Comparison of ENCODE assay signal across 9 cellular contexts in the genomic region with DNA sequence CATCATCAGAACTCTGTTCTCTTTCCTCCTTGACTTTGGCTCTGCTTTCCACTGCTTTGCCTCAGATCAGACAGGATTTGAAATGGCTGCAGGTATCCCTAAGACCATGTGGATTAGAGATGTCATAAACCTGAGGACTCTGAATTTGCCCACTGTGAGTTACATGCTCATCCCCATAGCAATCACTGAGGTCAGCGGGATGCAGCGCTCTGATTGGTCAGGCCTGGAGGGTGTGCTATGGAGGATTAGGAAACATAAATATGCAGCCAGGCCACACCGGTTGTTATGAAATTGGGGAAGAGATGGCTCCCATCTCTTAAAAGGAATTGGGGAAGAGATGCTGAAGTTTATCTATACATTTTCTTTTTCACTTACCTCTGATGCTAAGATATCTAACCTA.
DNase-seq lines count a peak whose midpoint lies in the region; ATAC-seq and TF ChIP-seq lines count a peak whose summit lies in the region.
"Had no signal": no experiment of that assay in that cellular context is flagged by ENCODE, and none has a peak within 500 bp of the region (broad histone marks: within the 10 kb centered on the region; RNA-seq: fewer than 3 reads in every experiment).

No MANE protein-coding gene starts in this region.

- no peak overlapping the region for H2AFZ ChIP-seq in Karpas-422 (ENCODE audit: low read length)

- 64 to 85% methylated on average over 2 to 3 of the region's 3 CpGs for WGBS in gastroesophageal sphincter (ENCODE audit: low coverage in 1 of 2), 2 donors

- H3K4me1 Mint-ChIP-seq in activated CD4-positive, alpha-beta T cell treated with anti-CD3 and anti-CD28 coated beads, Interleukin-2, amount 10 ng/mL, durations not matched to agents 7 days and 5 days = no peaks in the 10 kb centered on the region
- H3K4me1 Mint-ChIP-seq: activated naive CD4-positive, alpha-beta T cell treated with anti-CD3 and anti-CD28 coated beads, Interleukin-2, amount 50 U/mL, for 24 hours had no signal

- no peaks in the 10 kb centered on the region for H3K9me3 Mint-ChIP-seq in activated CD4-positive, alpha-beta T cell treated with anti-CD3 and anti-CD28 coated beads, Interleukin-2, amount 10 ng/mL, durations not matched to agents 7 days and 5 days
- H3K9me3 Mint-ChIP-seq: activated naive CD4-positive, alpha-beta T cell treated with anti-CD3 and anti-CD28 coated beads, Interleukin-2, amount 50 U/mL, for 24 hours had no signal

- ATAC-seq in gastroesophageal sphincter = peak; percentile 86

- no peaks in the 10 kb centered on the region for H3K36me3 Mint-ChIP-seq in activated CD4-positive, alpha-beta T cell treated with anti-CD3 and anti-CD28 coated beads, Interleukin-2, amount 10 ng/mL, durations not matched to agents 7 days and 5 days (ENCODE audit: low read depth)
- H3K36me3 Mint-ChIP-seq: activated naive CD4-positive, alpha-beta T cell treated with anti-CD3 and anti-CD28 coated beads, Interleukin-2, amount 50 U/mL, for 24 hours had no signal

- H3K27ac ChIP-seq in Karpas-422 (ENCODE audit: low read length) (no peak overlapping the region), gastroesophageal sphincter (no peak overlapping the region)

- H3K4me2 ChIP-seq in Karpas-422 (ENCODE audit: low read depth, low read length, poor library complexity, severe bottlenecking) = no peak overlapping the region

- H3K27me3 ChIP-seq in Karpas-422 (ENCODE audit: low read length) = no peaks in the 10 kb centered on the region
- H3K27me3 ChIP-seq in gastroesophageal sphincter = no peaks in the 10 kb centered on the region

- no peak for TF ChIP-seq POLR2A in gastroesophageal sphincter (IDR thresholded peaks at IDR 0.05)

- H3K4me3 ChIP-seq in Karpas-422 (ENCODE audit: low read length) (no peak overlapping the region), gastroesophageal sphincter (no peak overlapping the region)

- H3K4me3 Mint-ChIP-seq in activated CD4-positive, alpha-beta T cell treated with anti-CD3 and anti-CD28 coated beads, Interleukin-2, amount 10 ng/mL, durations not matched to agents 7 days and 5 days = no peak overlapping the region
- H3K4me3 Mint-ChIP-seq: activated naive CD4-positive, alpha-beta T cell treated with anti-CD3 and anti-CD28 coated beads, Interleukin-2, amount 50 U/mL, for 24 hours had no signal

- CTCF ChIA-PET in activated CD4-positive, alpha-beta T cell treated with anti-CD3 and anti-CD28 coated beads, Interleukin-2, amount 10 ng/mL, durations not matched to agents 7 days and 5 days (lab: Charles Lee) = no interaction called here

- H3K9ac ChIP-seq in Karpas-422 (ENCODE audit: low read length) = no peak overlapping the region

- H3K36me3 ChIP-seq in Karpas-422 (ENCODE audit: insufficient read depth, low read length) (no peaks in the 10 kb centered on the region), gastroesophageal sphincter (no peaks in the 10 kb centered on the region)

- peak; percentile 10 for DNase-seq in activated T-cell treated with anti-CD3 and anti-CD28 coated beads for 24 hours (ENCODE audit: low read depth)
- no peak for DNase-seq in activated T-cell treated with anti-CD3 and anti-CD28 coated beads for 4 hours
- peak; percentile 62 for DNase-seq in HCEC 1CT
- DNase-seq in Karpas-422 = peak; percentile 90
- peak; percentile 8 for DNase-seq in activated CD4-positive, alpha-beta T cell treated with anti-CD3 and anti-CD28 coated beads, Interleukin-2, amount 10 ng/mL, durations not matched to agents 7 days and 5 days
- peak; percentile 23 for DNase-seq in stimulated activated CD4-positive, alpha-beta T cell treated with anti-CD3 and anti-CD28 coated beads, Interleukin-15, amount 100 ng/mL, for 24 hours
- no peak for DNase-seq in epidermal melanocyte (ENCODE audit: insufficient read length, low spot score)

- POLR2A ChIA-PET in activated CD4-positive, alpha-beta T cell treated with anti-CD3 and anti-CD28 coated beads, Interleukin-2, amount 10 ng/mL, durations not matched to agents 7 days and 5 days (lab: Charles Lee) = no interaction called here

- no peak for TF ChIP-seq EP300 in gastroesophageal sphincter (IDR thresholded peaks at IDR 0.05)

- peaks cover 4% of the 10 kb centered on the region for H3K27me3 Mint-ChIP-seq in activated CD4-positive, alpha-beta T cell treated with anti-CD3 and anti-CD28 coated beads, Interleukin-2, amount 10 ng/mL, durations not matched to agents 7 days and 5 days

- H3K9me2 ChIP-seq in Karpas-422 (replicated peaks; ENCODE audit: insufficient read depth, low read length) = no peaks in the 10 kb centered on the region

- H3K9me3 ChIP-seq in Karpas-422 (ENCODE audit: low read length) (no peaks in the 10 kb centered on the region), gastroesophageal sphincter (no peaks in the 10 kb centered on the region)

- no peak overlapping the region for H3K27ac Mint-ChIP-seq in activated CD4-positive, alpha-beta T cell treated with anti-CD3 and anti-CD28 coated beads, Interleukin-2, amount 10 ng/mL, durations not matched to agents 7 days and 5 days
- H3K27ac Mint-ChIP-seq: activated naive CD4-positive, alpha-beta T cell treated with anti-CD3 and anti-CD28 coated beads, Interleukin-2, amount 50 U/mL, for 24 hours had no signal

- H3K4me1 ChIP-seq in Karpas-422 (ENCODE audit: low read length) (no peaks in the 10 kb centered on the region), gastroesophageal sphincter (no peaks in the 10 kb centered on the region)

- H4K20me1 ChIP-seq in Karpas-422 (ENCODE audit: insufficient read depth, low read depth, low read length) = no peaks in the 10 kb centered on the region

- no peaks in the 10 kb centered on the region for H3K79me2 ChIP-seq in Karpas-422 (ENCODE audit: low read length)

- no peak for TF ChIP-seq CTCF in gastroesophageal sphincter (IDR thresholded peaks at IDR 0.05)

Comparison
In these comparisons a context has a peak if more than half of its experiments do, and no peak if none do; other contexts are left out.
1. DNase-seq: peak in activated T-cell treated with anti-CD3 and anti-CD28 coated beads for 24 hours (single experiment), HCEC 1CT (single experiment), Karpas-422 (single experiment), activated CD4-positive, alpha-beta T cell treated with anti-CD3 and anti-CD28 coated beads, Interleukin-2, amount 10 ng/mL, durations not matched to agents 7 days and 5 days (single experiment) and stimulated activated CD4-positive, alpha-beta T cell treated with anti-CD3 and anti-CD28 coated beads, Interleukin-15, amount 100 ng/mL, for 24 hours (single experiment); none in activated T-cell treated with anti-CD3 and anti-CD28 coated beads for 4 hours (single experiment) and epidermal melanocyte (single experiment).